10 cellular contexts compared by ENCODE assay signal in the genomic region with DNA sequence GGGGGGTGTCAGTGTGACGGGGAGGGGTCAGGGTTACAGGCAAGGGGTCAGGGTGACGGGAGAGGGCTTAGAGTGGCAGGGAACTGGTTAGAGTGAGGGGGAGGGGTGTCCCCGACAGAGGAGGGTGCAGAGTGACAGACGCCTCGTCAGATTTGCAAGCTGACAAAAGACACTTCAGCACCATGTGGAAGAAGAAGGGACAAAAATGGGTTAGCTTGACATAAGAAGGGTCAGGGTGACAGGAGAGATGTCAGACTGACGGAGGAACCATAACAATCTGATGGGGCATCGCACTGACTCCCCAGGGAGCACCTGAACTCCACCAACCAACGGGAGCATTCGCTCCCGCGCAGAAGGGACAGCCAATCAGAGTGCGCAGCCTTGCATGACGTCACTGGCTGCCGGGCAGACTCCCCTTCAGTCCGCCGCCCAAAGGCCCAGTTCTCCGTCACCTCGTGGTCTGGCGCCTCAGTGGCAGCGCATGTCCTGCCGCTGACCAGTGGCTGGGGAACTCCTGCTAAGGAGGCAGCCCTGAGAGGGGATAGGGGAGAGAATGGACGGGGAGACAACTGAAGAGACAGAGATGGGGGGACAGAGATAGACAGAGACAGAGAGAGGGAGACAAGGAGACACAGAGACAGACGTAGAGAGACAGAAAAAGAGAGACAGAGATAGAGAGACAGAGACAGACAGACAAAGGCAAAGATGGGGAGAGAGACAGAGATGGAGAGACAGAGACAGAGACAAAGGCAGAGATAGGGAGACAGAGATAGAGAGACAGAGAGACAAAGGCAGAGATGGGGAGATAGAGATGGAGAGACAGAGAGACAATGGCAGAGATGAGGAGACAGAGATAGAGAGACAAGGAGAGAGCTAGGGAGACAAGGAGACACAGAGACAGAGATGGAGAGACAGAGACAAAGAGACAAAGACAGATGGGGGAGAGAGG. TPM values are rescaled to one million over a fixed set of nuclear protein-coding genes. Genes with fewer than 3 reads are reported as not detected.
A peak's percentile ranks its signal among the peaks of the same experiment; 100 is the strongest.
DNase-seq lines count a peak whose midpoint lies in the region; ATAC-seq and TF ChIP-seq lines count a peak whose summit lies in the region.
"Had no signal": no experiment of that assay in that cellular context is flagged by ENCODE, and none has a peak within 500 bp of the region (broad histone marks: within the 10 kb centered on the region; RNA-seq: fewer than 3 reads in every experiment).

No MANE protein-coding gene starts in this region.

- DNase-seq in DMS 273 (lab: John Stamatoyannopoulos, UW; ENCODE audit: unreplicated experiment) (peak; percentile 83), DMS 273 treated with DMSO at 0.1 percent for 48 hours (lab: John Stamatoyannopoulos, UW) (no peak), RWPE2 (ENCODE audit: low spot score) (no peak), foreskin melanocyte (peak; percentile 62), tibial nerve (ENCODE audit: low spot score in 2 of 2) (peak; percentile 46 to 70)
- peak; percentile 24 to 52 for DNase-seq in activated T-helper 1 cell treated with anti-CD3 and anti-CD28 coated beads, Interleukin-2, amount 50 U/mL, for 16 hours (ENCODE audit: low read depth in 1 of 2, low spot score in 1 of 2)

- H2AFZ ChIP-seq in parathyroid adenoma = peak overlapping the region; percentile 47

- H3K27me3 ChIP-seq in RWPE2 (ENCODE audit: insufficient read depth, poor library complexity, severe bottlenecking) (peaks cover 16% of the 10 kb centered on the region), parathyroid adenoma (ENCODE audit: control insufficient read depth, insufficient read depth, low read length) (no peaks in the 10 kb centered on the region), tibial nerve (no peaks in the 10 kb centered on the region)

- ATAC-seq in HG03457 (IDR thresholded peaks at IDR 0.05; ENCODE audit: unreplicated experiment) = peak; percentile 83
- ATAC-seq in RWPE2 (ENCODE audit: low read depth) = peak; percentile 92

- no peak for TF ChIP-seq EP300 in tibial nerve (IDR thresholded peaks at IDR 0.05)

- H3K9me3 ChIP-seq in RWPE2 (ENCODE audit: severe bottlenecking) (no peaks in the 10 kb centered on the region), parathyroid adenoma (ENCODE audit: control insufficient read depth, low read length) (no peaks in the 10 kb centered on the region), tibial nerve (peaks cover 0 to 11% (median 0%) of the 10 kb centered on the region in 4 donors)

- TF ChIP-seq CTCF in RWPE2 (IDR thresholded peaks at IDR 0.05; ENCODE audit: poor library complexity, severe bottlenecking) (no peak), parathyroid adenoma (IDR thresholded peaks at IDR 0.05) (no peak), tibial nerve (IDR thresholded peaks at IDR 0.05) (no peak)

- H3K4me1 ChIP-seq in RWPE2 (ENCODE audit: insufficient read depth, poor library complexity, severe bottlenecking) (no peaks in the 10 kb centered on the region), parathyroid adenoma (no peaks in the 10 kb centered on the region), tibial nerve (no peaks in the 10 kb centered on the region)

- H3K4me3 ChIP-seq in RWPE2 (ENCODE audit: severe bottlenecking) (no peak overlapping the region), parathyroid adenoma (ENCODE audit: low read depth, low read length) (no peak overlapping the region), tibial nerve (no peak overlapping the region)

- H3K4me2 ChIP-seq in parathyroid adenoma (ENCODE audit: low read length) = no peak overlapping the region

- WGBS in tibial nerve, 2 donors = 11 to 18% methylated on average over 23 of the region's 23 CpGs

- no peak for TF ChIP-seq POLR2A in tibial nerve (IDR thresholded peaks at IDR 0.05)

- H3K9ac ChIP-seq in parathyroid adenoma = no peak overlapping the region

- H3K36me3 ChIP-seq in RWPE2 (ENCODE audit: low read depth) (no peaks in the 10 kb centered on the region), parathyroid adenoma (ENCODE audit: control insufficient read depth, insufficient read depth, low read length) (no peaks in the 10 kb centered on the region), tibial nerve (no peaks in the 10 kb centered on the region)

- no peak overlapping the region for H3K27ac ChIP-seq in RWPE2 (ENCODE audit: poor library complexity, severe bottlenecking)
- H3K27ac ChIP-seq in parathyroid adenoma = no peak overlapping the region
- H3K27ac ChIP-seq in tibial nerve = no peak overlapping the region
- H3K27ac ChIP-seq: 22Rv1, epithelial cell of prostate had no signal

- no peaks in the 10 kb centered on the region for H3K79me2 ChIP-seq in parathyroid adenoma

RNA-seq across cellular contexts. Expression of a gene that starts 30.2 kb away (rescaled TPM):
- total RNA-seq in tibial nerve = not detected

RNA-seq across cellular contexts. Expression of a gene that starts 39.8 kb away (rescaled TPM):
- not detected for total RNA-seq in tibial nerve

RNA-seq across cellular contexts. Expression of a gene that starts 40.2 kb away (rescaled TPM):
- total RNA-seq in tibial nerve = 1 to 10 TPM in 1 of 4 donors, under 1 TPM in 2, not detected in 1; 0.21 to 3.3 (median 0.30) TPM

RNA-seq across cellular contexts. Expression of a gene that starts 43.7 kb away (rescaled TPM):
- 10 to 100 TPM; 13.3 to 53.1 (median 25.9) TPM for total RNA-seq in tibial nerve

Comparison
In these comparisons a context has a peak if more than half of its experiments do, and no peak if none do; other contexts are left out.
1. DNase-seq: peak in DMS 273 (single experiment), activated T-helper 1 cell treated with anti-CD3 and anti-CD28 coated beads, Interleukin-2, amount 50 U/mL, for 16 hours (2 of 2), foreskin melanocyte (single experiment) and tibial nerve (2 of 2); none in DMS 273 treated with DMSO at 0.1 percent for 48 hours (single experiment) and RWPE2 (single experiment).